ENCODE assay signal across 15 cellular contexts in genomic region chr14:48584031-48584430, GRCh38.
DNase-seq lines count a peak whose midpoint lies in the region; ATAC-seq and TF ChIP-seq lines count a peak whose summit lies in the region.
"Had no signal": no experiment of that assay in that cellular context is flagged by ENCODE, and none has a peak within 500 bp of the region (broad histone marks: within the 10 kb centered on the region; RNA-seq: fewer than 3 reads in every experiment).

No MANE protein-coding gene starts in this region.

- H3K36me3 ChIP-seq in MG63: no peaks in the 10 kb centered on the region
- H3K36me3 ChIP-seq in esophagus muscularis mucosa: no peaks in the 10 kb centered on the region

- no peaks in the 10 kb centered on the region for H3K9me3 ChIP-seq in MG63
- no peaks in the 10 kb centered on the region for H3K9me3 ChIP-seq in esophagus muscularis mucosa

- TF ChIP-seq EP300 in esophagus muscularis mucosa (IDR thresholded peaks at IDR 0.05): no peak

- no peak for TF ChIP-seq CTCF in esophagus muscularis mucosa (IDR thresholded peaks at IDR 0.05)

- H3K27ac ChIP-seq in esophagus muscularis mucosa (replicated peaks in 1 of 4): no peak overlapping the region

- no peaks in the 10 kb centered on the region for H3K4me1 ChIP-seq in esophagus muscularis mucosa

- DNase-seq in MG63 (peak; percentile 42), iris pigment epithelial cell (ENCODE audit: low read depth) (peak; percentile 75), NCI-H1417 treated with DMSO at 0.1 percent for 48 hours (lab: John Stamatoyannopoulos, UW) (no peak), retina (no peak), left colon (no peak), esophagus muscularis mucosa (ENCODE audit: extremely low spot score) (no peak)
- DNase-seq: activated CD8-positive, alpha-beta T cell treated with anti-CD3 and anti-CD28 coated beads for 36 hours; activated naive CD4-positive, alpha-beta T cell treated with anti-CD3 and anti-CD28 coated beads, Interleukin-2, amount 50 U/mL, for 16 hours; KG1; NCI-H524 treated with DMSO at 0.1 percent for 48 hours; SW 1271; trophoblast cell had no signal

- H3K27me3 ChIP-seq in MG63 (no peaks in the 10 kb centered on the region), esophagus muscularis mucosa (no peaks in the 10 kb centered on the region)

- H3K4me3 ChIP-seq in MG63: no peak overlapping the region
- no peak overlapping the region for H3K4me3 ChIP-seq in esophagus muscularis mucosa

- intact Hi-C loops in left colon (cut with DNase I, micrococcal nuclease): no loop called here
- intact Hi-C loops in esophagus muscularis mucosa (cut with DNase I): no loop called here

- 39% methylated on average over 2 of the region's 2 CpGs for WGBS in esophagus muscularis mucosa

- ATAC-seq in GM19438 (IDR thresholded peaks at IDR 0.05; ENCODE audit: low read depth, unreplicated experiment): peak; percentile 86
- peak; percentile 83 for ATAC-seq in HG02885 (IDR thresholded peaks at IDR 0.05; ENCODE audit: poor library complexity, unreplicated experiment)
- ATAC-seq in left colon: no peak
- ATAC-seq: activated CD8-positive, alpha-beta T cell treated with anti-CD3 and anti-CD28 coated beads for 36 hours; sciatic nerve had no signal

- no peak for TF ChIP-seq POLR2A in esophagus muscularis mucosa (IDR thresholded peaks at IDR 0.05; ENCODE audit: low read depth)

Comparison
In these comparisons a context has a peak if more than half of its experiments do, and no peak if none do; other contexts are left out.
1. DNase-seq: peak in MG63 (single experiment) and iris pigment epithelial cell (single experiment); none in NCI-H1417 treated with DMSO at 0.1 percent for 48 hours (single experiment), retina (single experiment), left colon (0 of 2) and esophagus muscularis mucosa (single experiment).